In the genomic region with DNA sequence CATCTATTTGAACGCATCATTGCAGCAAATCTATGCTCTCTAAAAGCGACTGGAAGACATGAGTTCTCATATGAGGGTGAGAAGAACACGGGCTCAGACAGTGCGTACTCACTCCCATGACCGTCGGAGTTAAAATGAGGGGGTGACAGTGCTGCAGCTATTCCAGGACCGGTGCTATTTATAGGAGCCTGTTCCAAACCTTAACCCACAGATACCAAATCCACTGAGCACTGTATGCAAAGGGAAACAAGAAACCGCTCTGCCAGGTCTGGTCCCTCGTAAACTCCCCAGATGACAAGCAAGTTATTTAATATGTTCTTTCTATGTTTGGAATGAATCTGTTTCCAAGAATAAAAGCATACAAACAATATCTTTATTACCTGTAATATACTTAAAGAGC, we compare ENCODE assay signal across 18 cellular contexts. TPM values are rescaled to one million over a fixed set of nuclear protein-coding genes. Genes with fewer than 3 reads are reported as not detected.
A peak's percentile ranks its signal among the peaks of the same experiment; 100 is the strongest.
DNase-seq lines count a peak whose midpoint lies in the region; ATAC-seq and TF ChIP-seq lines count a peak whose summit lies in the region.
"Had no signal": no experiment of that assay in that cellular context is flagged by ENCODE, and none has a peak within 500 bp of the region (broad histone marks: within the 10 kb centered on the region; RNA-seq: fewer than 3 reads in every experiment).

No MANE protein-coding gene starts in this region.

- CTCF ChIA-PET in activated CD4-positive, alpha-beta T cell treated with anti-CD3 and anti-CD28 coated beads for 36 hours (lab: Charles Lee): no interaction called here

- no peaks in the 10 kb centered on the region for H3K9me3 Mint-ChIP-seq in activated CD4-positive, alpha-beta T cell treated with anti-CD3 and anti-CD28 coated beads for 36 hours (ENCODE audit: low read depth)
- H3K9me3 Mint-ChIP-seq: CD8-positive, alpha-beta memory T cell; H9 had no signal

- POLR2A ChIA-PET in activated CD4-positive, alpha-beta T cell treated with anti-CD3 and anti-CD28 coated beads for 36 hours (lab: Charles Lee): no interaction called here

- H3K9me3 ChIP-seq in right cardiac atrium (ENCODE audit: control insufficient read depth, low read length) (no peaks in the 10 kb centered on the region), BE2C (no peaks in the 10 kb centered on the region)

- H3K27me3 ChIP-seq in right cardiac atrium (ENCODE audit: control insufficient read depth, insufficient read depth) (no peaks in the 10 kb centered on the region), H7 (ENCODE audit: control insufficient read depth, insufficient read depth, low read length) (no peaks in the 10 kb centered on the region), BE2C (no peaks in the 10 kb centered on the region)

- intact Hi-C loops in Right ventricle myocardium superior (cut with DNase I) (no loop called here), right cardiac atrium (cut with DNase I) (no loop called here)
- intact Hi-C loops in activated CD4-positive, alpha-beta T cell treated with anti-CD3 and anti-CD28 coated beads for 36 hours (cut with DNase I, micrococcal nuclease): no loop called here

- H3K4me1 Mint-ChIP-seq in activated CD4-positive, alpha-beta T cell treated with anti-CD3 and anti-CD28 coated beads for 36 hours: no peaks in the 10 kb centered on the region
- H3K4me1 Mint-ChIP-seq: CD8-positive, alpha-beta memory T cell had no signal

- no peak for TF ChIP-seq CTCF in C4-2B (conservative IDR thresholded peaks at IDR 0.05)
- TF ChIP-seq CTCF in BE2C (IDR thresholded peaks at IDR 0.05; ENCODE audit: low read depth, low read length): no peak

- peak; percentile 90 for ATAC-seq in Right ventricle myocardium superior (ENCODE audit: poor library complexity)
- ATAC-seq in right cardiac atrium: peak; percentile 86
- ATAC-seq in activated CD4-positive, alpha-beta T cell treated with anti-CD3 and anti-CD28 coated beads for 36 hours: no peak

- H3K36me3 ChIP-seq in H7 (replicated peaks; ENCODE audit: control insufficient read depth, insufficient read depth, low read length): no peaks in the 10 kb centered on the region; the same call in 1 of the 2 replicates
- H3K36me3 ChIP-seq in BE2C: no peaks in the 10 kb centered on the region; the same call in none of the 2 replicates

- no peak overlapping the region for H3K4me3 Mint-ChIP-seq in activated CD4-positive, alpha-beta T cell treated with anti-CD3 and anti-CD28 coated beads for 36 hours
- H3K4me3 Mint-ChIP-seq: CD8-positive, alpha-beta memory T cell; H9 had no signal

- H3K4me3 ChIP-seq in right cardiac atrium (ENCODE audit: low read length) (no peak overlapping the region), H7 (ENCODE audit: insufficient read depth, low read depth, low read length) (no peak overlapping the region), BE2C (ENCODE audit: low read depth, low read length) (no peak overlapping the region)

- H3K27ac ChIP-seq in C4-2B: peak overlapping the region; percentile 28; the same call in 1 of the 2 replicates
- peak overlapping the region; percentile 88 for H3K27ac ChIP-seq in right cardiac atrium (ENCODE audit: low read length)

- H3K27me3 Mint-ChIP-seq in activated CD4-positive, alpha-beta T cell treated with anti-CD3 and anti-CD28 coated beads for 36 hours: no peaks in the 10 kb centered on the region
- H3K27me3 Mint-ChIP-seq: CD8-positive, alpha-beta memory T cell had no signal

- H3K36me3 Mint-ChIP-seq in activated CD4-positive, alpha-beta T cell treated with anti-CD3 and anti-CD28 coated beads for 36 hours (ENCODE audit: low read depth): peaks cover 4% of the 10 kb centered on the region

- no peak for DNase-seq in Right ventricle myocardium superior
- no peak for DNase-seq in right cardiac atrium
- peak; percentile 16 for DNase-seq in occipital lobe (lab: John Stamatoyannopoulos, UW)
- no peak for DNase-seq in H7
- no peak for DNase-seq in activated CD4-positive, alpha-beta T cell treated with anti-CD3 and anti-CD28 coated beads for 36 hours
- DNase-seq in SIG-M5 (lab: John Stamatoyannopoulos, UW): no peak
- no peak for DNase-seq in BE2C
- DNase-seq: 8988T; CD8-positive, alpha-beta memory T cell; DND-41; H9; MV-4-11; NCI-H1417; NCI-H187 treated with DMSO at 0.1 percent for 48 hours; NCI-H2171; NCI-H446; NCI-H748 treated with DMSO at 0.1 percent for 48 hours had no signal

- WGBS in right cardiac atrium: 56% methylated on average over 9 of the region's 9 CpGs

- H3K27ac Mint-ChIP-seq in activated CD4-positive, alpha-beta T cell treated with anti-CD3 and anti-CD28 coated beads for 36 hours: no peak overlapping the region

- H3K4me1 ChIP-seq in right cardiac atrium (ENCODE audit: control insufficient read depth, insufficient read depth, low read length): peaks cover 3% of the 10 kb centered on the region
- no peaks in the 10 kb centered on the region for H3K4me1 ChIP-seq in BE2C

RNA-seq across cellular contexts. Expression of a gene that starts 22.9 kb away (rescaled TPM):
- total RNA-seq in Right ventricle myocardium superior (14.2 TPM), right cardiac atrium (10 to 100 TPM in 3 of 4 donors, 1 to 10 TPM in 1; 6.7 to 19.5 (median 16.2) TPM), occipital lobe (1.2 TPM)
- 10.9 TPM for polyA plus RNA-seq in right cardiac atrium
- 0.17 and 0.48 TPM in 2 replicates for total RNA-seq in H7 (2014; rRNA removed; shearing (Covaris generic))
- total RNA-seq in activated CD4-positive, alpha-beta T cell treated with anti-CD3 and anti-CD28 coated beads for 36 hours: under 1 TPM; 0.09 to 0.11 TPM
- 0.43 TPM for polyA plus RNA-seq in BE2C (2012; ENCODE audit: insufficient read depth, insufficient read length, low read depth)
- total RNA-seq: CD8-positive, alpha-beta memory T cell; H9 had no signal
- polyA plus RNA-seq: CD8-positive, alpha-beta memory T cell had no signal
